ENCODE assay signal across 17 cellular contexts in the genomic region with DNA sequence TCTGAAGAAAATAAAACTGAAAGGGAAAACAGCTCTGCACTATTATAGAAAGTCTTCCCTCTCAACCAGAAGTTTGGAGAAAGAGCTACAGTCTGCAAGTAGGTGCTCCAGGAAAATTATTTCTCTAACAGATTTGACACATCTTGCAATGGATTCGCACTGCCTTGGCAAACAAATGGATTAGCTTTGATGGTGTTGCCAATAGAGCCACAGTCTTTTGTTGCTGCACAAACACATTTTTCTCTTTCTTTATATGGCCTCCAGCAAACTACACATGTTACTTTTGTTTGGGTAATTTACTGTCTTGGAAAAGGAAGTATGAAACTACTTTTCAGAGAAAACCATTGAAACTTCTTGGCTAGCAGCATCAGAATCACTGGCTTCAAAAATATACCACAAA.
"Had no signal": no experiment of that assay in that cellular context is flagged by ENCODE, and none has a peak within 500 bp of the region (broad histone marks: within the 10 kb centered on the region; RNA-seq: fewer than 3 reads in every experiment).

No MANE protein-coding gene starts in this region.

- H2AFZ ChIP-seq: hepatocyte had no signal

- FAIRE-seq: colon, pancreas had no signal

- H3K36me3 ChIP-seq: cardiac muscle cell, pancreas, thoracic aorta, upper lobe of right lung had no signal

- DNase-seq: activated CD4-positive, alpha-beta T cell treated with anti-CD3 and anti-CD28 coated beads, Interleukin-2, amount 10 ng/mL, durations not matched to agents 24 days and 14 days; activated CD4-positive, CD25-positive, alpha-beta regulatory T cell; activated CD8-positive, alpha-beta memory T cell treated with anti-CD3 and anti-CD28 coated beads, Interleukin-2, amount 50 U/mL, for 4 hours; activated CD8-positive, alpha-beta T cell treated with anti-CD3 and anti-CD28 coated beads, Interleukin-2, amount 10 ng/mL, durations not matched to agents 7 days and 5 days; activated naive CD4-positive, alpha-beta T cell; activated naive CD8-positive, alpha-beta T cell treated with anti-CD3 and anti-CD28 coated beads, Interleukin-2, amount 10 ng/mL, durations not matched to agents 7 days and 5 days; activated T-cell treated with anti-CD3 and anti-CD28 coated beads, Interleukin-2, amount 50 U/mL, for 72 hours; islet precursor cell; pancreas; stimulated activated CD4-positive, alpha-beta T cell treated with anti-CD3 and anti-CD28 coated beads, Interleukin-1b, Interleukin-23, amount 100 ng/mL, for 48 hours; upper lobe of right lung had no signal

- H3K27me3 ChIP-seq: cardiac muscle cell, hepatocyte, pancreas, upper lobe of right lung had no signal

- ATAC-seq: activated CD8-positive, alpha-beta T cell treated with anti-CD3 and anti-CD28 coated beads, Interleukin-2, amount 10 ng/mL, durations not matched to agents 7 days and 5 days; activated T-cell treated with anti-CD3 and anti-CD28 coated beads, Interleukin-2, amount 50 U/mL, for 72 hours; stimulated activated effector memory CD8-positive, alpha-beta T cell treated with anti-CD3 and anti-CD28 coated beads, Interleukin-12 subunit alpha, Interleukin-12 subunit beta, amount 100 ng/mL, for 72 hours; upper lobe of right lung had no signal

- H3K4me3 ChIP-seq: cardiac muscle cell, hepatocyte, lung, pancreas, thoracic aorta, upper lobe of right lung had no signal

- H3K27ac ChIP-seq: cardiac muscle cell, hepatocyte, pancreas, thoracic aorta, upper lobe of right lung had no signal

- H3K9me3 ChIP-seq: pancreas, thoracic aorta, upper lobe of right lung had no signal

- H3K79me2 ChIP-seq: hepatocyte had no signal

- H3K4me1 ChIP-seq: upper lobe of right lung had no signal
